8 cellular contexts compared by ENCODE assay signal in genomic region chr6:79536969-79537747, GRCh38. TPM values are rescaled to one million over a fixed set of nuclear protein-coding genes. Genes with fewer than 3 reads are reported as not detected.
DNase-seq lines count a peak whose midpoint lies in the region; ATAC-seq, FAIRE-seq and TF ChIP-seq lines count a peak whose summit lies in the region.

Gene LCA5 (minus strand): TSS chr6:79537430. CDS start chr6:79518894, 18,536 bp downstream.

- TF ChIP-seq CTCF in GM23338 (conservative IDR thresholded peaks at IDR 0.05; ENCODE audit: low read depth in 2 of 2) (no peak), RWPE2 (IDR thresholded peaks at IDR 0.05; ENCODE audit: poor library complexity, severe bottlenecking) (no peak), neural progenitor cell (IDR thresholded peaks at IDR 0.05) (no peak), stomach (IDR thresholded peaks at IDR 0.05) (no peak)

- no peaks in the 10 kb centered on the region for H3K27me3 ChIP-seq in GM23338 (ENCODE audit: insufficient read depth)
- H3K27me3 ChIP-seq in RWPE2 (ENCODE audit: insufficient read depth, poor library complexity, severe bottlenecking) = no peaks in the 10 kb centered on the region
- H3K27me3 ChIP-seq in neural progenitor cell = no peaks in the 10 kb centered on the region
- H3K27me3 ChIP-seq in stomach = no peaks in the 10 kb centered on the region

- H3K27ac Mint-ChIP-seq in GM23338 = no peak within 1 kb of the TSS
- H3K27ac Mint-ChIP-seq in neural progenitor cell = no peak within 1 kb of the TSS

- H3K9ac ChIP-seq in neural progenitor cell = peak within 1 kb of the TSS; percentile 19

- no peaks in the 10 kb centered on the region for H3F3A ChIP-seq in GM23338 (replicated peaks; ENCODE audit: low read depth)
- peaks cover 10% of the 10 kb centered on the region for H3F3A ChIP-seq in neural progenitor cell (ENCODE audit: low read depth)

- no peak for TF ChIP-seq POLR2A in stomach (IDR thresholded peaks at IDR 0.05)

- FAIRE-seq in frontal cortex (lab: Jason Lieb, UNC) = peak; percentile 76

- DNase-seq in ELR (ENCODE audit: low read depth) (peak; percentile 98), GM23338 (ENCODE audit: low spot score) (peak; percentile 98), LHCN-M2 (ENCODE audit: low read depth) (peak; percentile 97), RWPE2 (ENCODE audit: low spot score) (peak; percentile 93), frontal cortex (ENCODE audit: low spot score in 2 of 2) (peak; percentile 61 to 80), neural progenitor cell (ENCODE audit: low spot score) (peak; percentile 98), stomach (peak; percentile 91)
- peak; percentile 51 to 75 (median 58) for DNase-seq in activated naive CD4-positive, alpha-beta T cell (lab: John Stamatoyannopoulos, UW)

- H3K27me3 Mint-ChIP-seq in GM23338 (ENCODE audit: insufficient read depth, low read depth, poor library complexity) = no peaks in the 10 kb centered on the region
- H3K27me3 Mint-ChIP-seq in neural progenitor cell (ENCODE audit: insufficient read depth, low read depth) = no peaks in the 10 kb centered on the region

- intact Hi-C loops in stomach (cut with DNase I; ENCODE audit: low total_unique reads) = no loop called here

- peaks cover 11% of the 10 kb centered on the region for H3K4me1 ChIP-seq in GM23338 (ENCODE audit: insufficient read depth)
- peaks cover 7% of the 10 kb centered on the region for H3K4me1 ChIP-seq in RWPE2 (ENCODE audit: insufficient read depth, poor library complexity, severe bottlenecking)
- peaks cover 27% of the 10 kb centered on the region for H3K4me1 ChIP-seq in neural progenitor cell
- H3K4me1 ChIP-seq in stomach = peaks cover 0 to 24% (median 10%) of the 10 kb centered on the region in 4 donors

- H3K9me3 Mint-ChIP-seq in GM23338 (no peaks in the 10 kb centered on the region), neural progenitor cell (no peaks in the 10 kb centered on the region)

- H3K4me1 Mint-ChIP-seq in GM23338 (peaks cover 9% of the 10 kb centered on the region; the same call in 2 of the 3 replicates), neural progenitor cell (peaks cover 19% of the 10 kb centered on the region)

- peak within 1 kb of the TSS; percentile 88 for H2AFZ ChIP-seq in GM23338
- peak within 1 kb of the TSS; percentile 90 for H2AFZ ChIP-seq in neural progenitor cell (replicated peaks)

- H3K36me3 ChIP-seq in GM23338 (ENCODE audit: insufficient read depth) (no peaks in the 10 kb centered on the region), RWPE2 (ENCODE audit: low read depth) (no peaks in the 10 kb centered on the region), neural progenitor cell (no peaks in the 10 kb centered on the region), stomach (no peaks in the 10 kb centered on the region)

- no peak within 1 kb of the TSS for H3K4me3 Mint-ChIP-seq in GM23338
- H3K4me3 Mint-ChIP-seq in neural progenitor cell = no peak within 1 kb of the TSS

- TF ChIP-seq EP300 in stomach (IDR thresholded peaks at IDR 0.05) = no peak

- H3K79me2 ChIP-seq in GM23338 (replicated peaks; ENCODE audit: insufficient read depth) (peaks cover 19% of the 10 kb centered on the region), neural progenitor cell (ENCODE audit: low read depth) (peaks cover 46% of the 10 kb centered on the region)

- H4K20me1 ChIP-seq in GM23338 (replicated peaks; ENCODE audit: insufficient read depth) (no peaks in the 10 kb centered on the region), neural progenitor cell (ENCODE audit: low read depth) (no peaks in the 10 kb centered on the region)

- H3K4me2 ChIP-seq in GM23338 (peak within 1 kb of the TSS; percentile 89), neural progenitor cell (peak within 1 kb of the TSS; percentile 85)

- ATAC-seq in GM23338 (peak; percentile 98), RWPE2 (ENCODE audit: low read depth) (peak; percentile 98)

- H3K4me3 ChIP-seq in GM23338 (peak within 1 kb of the TSS; percentile 78), RWPE2 (ENCODE audit: severe bottlenecking) (peak within 1 kb of the TSS; percentile 55), neural progenitor cell (peak within 1 kb of the TSS; percentile 66), stomach (peak within 1 kb of the TSS; percentile 69 to 95 (median 71))

- no peaks in the 10 kb centered on the region for H3K36me3 Mint-ChIP-seq in GM23338 (ENCODE audit: low read depth)
- peaks cover 17% of the 10 kb centered on the region for H3K36me3 Mint-ChIP-seq in neural progenitor cell

- no peaks in the 10 kb centered on the region for H3K9me2 ChIP-seq in GM23338 (ENCODE audit: insufficient read depth)

- 0 to 1% (median 1%) methylated on average over 17 to 55 of the region's 55 CpGs for WGBS in stomach, 5 donors

- no peaks in the 10 kb centered on the region for H3K9me3 ChIP-seq in RWPE2 (ENCODE audit: severe bottlenecking)
- H3K9me3 ChIP-seq in neural progenitor cell (ENCODE audit: low read depth) = no peaks in the 10 kb centered on the region
- H3K9me3 ChIP-seq in stomach = no peaks in the 10 kb centered on the region

- H3K27ac ChIP-seq in GM23338 (ENCODE audit: low read depth) (peak within 1 kb of the TSS; percentile 59), RWPE2 (ENCODE audit: poor library complexity, severe bottlenecking) (peak within 1 kb of the TSS; percentile 44), neural progenitor cell (peak within 1 kb of the TSS; percentile 74), stomach (peak within 1 kb of the TSS; percentile 79 to 92 (median 91))

TF ChIP-seq in GM23338, 12 proteins besides CTCF, POLR2A, EP300 and RAD21:
- TF ChIP-seq ZNF462 (CRISPR knock-in tag; IDR thresholded peaks at IDR 0.05) (no peak), POLR2AphosphoS5 (IDR thresholded peaks at IDR 0.05; ENCODE audit: low read depth) (peak; percentile 79), CREB1 (CRISPR knock-in tag; IDR thresholded peaks at IDR 0.05; ENCODE audit: low read depth) (peak; percentile 73), STAT1 (IDR thresholded peaks at IDR 0.05; ENCODE audit: unreplicated experiment) (no peak), ZNF331 (CRISPR knock-in tag; IDR thresholded peaks at IDR 0.05; ENCODE audit: low read depth) (no peak)

RNA-seq across cellular contexts. Expression of gene LCA5, which starts in this region (rescaled TPM):
- total RNA-seq in GM23338 (2014; rRNA removed; shearing (Covaris generic)) = 3.3 and 4.2 TPM in 2 replicates
- polyA plus RNA-seq in GM23338 (2016; fragmentation: Nextera tagmentation; extraction: Ambion mirVana) (4.2 and 4.3 TPM in 2 replicates), stomach (1 to 10 TPM in 2 of 3 donors, under 1 TPM in 1; 0.87 to 1.3 (median 1.2) TPM)
- total RNA-seq in LHCN-M2 (2014; rRNA removed) (2.2 and 3.6 TPM in 2 replicates), frontal cortex (14.3 TPM), neural progenitor cell (ENCODE audit: low replicate concordance) (10.7 and 13.2 TPM in 2 replicates), stomach (1 to 10 TPM in 3 of 5 donors, under 1 TPM in 1, not detected in 1; under 0.01 to 9.5 (median 4.1) TPM)
- polyA plus RNA-seq in LHCN-M2 (2012) = 0.79 TPM

Comparison
In these comparisons a context has a peak if more than half of its experiments do, and no peak if none do; other contexts are left out.
1. Peak in every context shown above with its lines: DNase-seq, ATAC-seq, H3K4me3 ChIP-seq and H3K27ac ChIP-seq.